Comparison of ENCODE assay signal across 16 cellular contexts in genomic region chr1:29649375-29650040, GRCh38.
DNase-seq lines count a peak whose midpoint lies in the region; ATAC-seq, FAIRE-seq and TF ChIP-seq lines count a peak whose summit lies in the region.
"Had no signal": no experiment of that assay in that cellular context is flagged by ENCODE, and none has a peak within 500 bp of the region (broad histone marks: within the 10 kb centered on the region; RNA-seq: fewer than 3 reads in every experiment).

No MANE protein-coding gene starts in this region.

- no peaks in the 10 kb centered on the region for H3K9me3 ChIP-seq in right atrium auricular region
- H3K9me3 ChIP-seq in right cardiac atrium (ENCODE audit: control insufficient read depth, low read length) = no peaks in the 10 kb centered on the region
- H3K9me3 ChIP-seq in H1 (ENCODE audit: insufficient read depth in 2 of 2, low read depth in 1 of 2, low read length in 1 of 2) = no peaks in the 10 kb centered on the region
- no peaks in the 10 kb centered on the region for H3K9me3 ChIP-seq in aorta (ENCODE audit: control insufficient read depth, low read length)
- H3K9me3 ChIP-seq: heart right ventricle, SK-N-SH had no signal

- H2AFZ ChIP-seq in H1 (ENCODE audit: low read length) = 0 out of 2 replicates have a peak overlapping the region, but pooled peaks have one; percentile 65

- H4K91ac ChIP-seq in H1 (replicated peaks; ENCODE audit: insufficient read length, low read length) = no peak overlapping the region

- H3K56ac ChIP-seq in H1 (replicated peaks; ENCODE audit: insufficient read length, low read depth, low read length) = no peak overlapping the region

- H3K23me2 ChIP-seq in H1 (ENCODE audit: low read depth, low read length) = no peaks in the 10 kb centered on the region

- H2AK5ac ChIP-seq in H1 (ENCODE audit: low read depth, low read length) = no peak overlapping the region

- no peaks in the 10 kb centered on the region for H3K36me3 ChIP-seq in right atrium auricular region
- no peaks in the 10 kb centered on the region for H3K36me3 ChIP-seq in H1 (ENCODE audit: control insufficient read depth in 2 of 4, insufficient read depth in 4 of 4, low read length in 3 of 4)
- H3K36me3 ChIP-seq in aorta (ENCODE audit: control insufficient read depth in 1 of 2, insufficient read depth in 2 of 2, low read length in 1 of 2) = no peaks in the 10 kb centered on the region
- H3K36me3 ChIP-seq: heart right ventricle had no signal

- no peak for FAIRE-seq in H1 (lab: Jason Lieb, UNC)
- FAIRE-seq: endothelial cell of umbilical vein had no signal

- TF ChIP-seq POLR2A in H1 (IDR thresholded peaks at IDR 0.05; ENCODE audit: control extremely low read depth in 1 of 2, low read depth in 2 of 2, low read length in 2 of 2) = no peak

- H3K27ac ChIP-seq in right atrium auricular region (no peak overlapping the region), right cardiac atrium (ENCODE audit: low read length) (no peak overlapping the region), H1 (ENCODE audit: low read depth, low read length) (no peak overlapping the region), aorta (ENCODE audit: low read depth in 1 of 2, low read length in 2 of 2) (no peak overlapping the region)
- H3K27ac ChIP-seq: heart right ventricle had no signal

- H3K4me1 ChIP-seq in right atrium auricular region = no peaks in the 10 kb centered on the region
- no peaks in the 10 kb centered on the region for H3K4me1 ChIP-seq in right cardiac atrium (ENCODE audit: control insufficient read depth, insufficient read depth, low read length)
- no peaks in the 10 kb centered on the region for H3K4me1 ChIP-seq in H1 (replicated peaks in 1 of 4; ENCODE audit: control insufficient read depth in 3 of 4, insufficient read depth in 4 of 4, low read length in 3 of 4)
- no peaks in the 10 kb centered on the region for H3K4me1 ChIP-seq in aorta (ENCODE audit: control insufficient read depth in 1 of 2, insufficient read depth in 2 of 2, low read length in 2 of 2)
- H3K4me1 ChIP-seq: heart right ventricle had no signal

- no peak overlapping the region for H2BK12ac ChIP-seq in H1 (ENCODE audit: low read depth, low read length)

- H3K27me3 ChIP-seq in right atrium auricular region = no peaks in the 10 kb centered on the region
- H3K27me3 ChIP-seq in right cardiac atrium (ENCODE audit: control insufficient read depth, insufficient read depth) = no peaks in the 10 kb centered on the region
- H3K27me3 ChIP-seq in H1 (replicated peaks in 1 of 4; ENCODE audit: control insufficient read depth in 3 of 4, extremely low read depth in 1 of 4, insufficient read depth in 3 of 4, low read length in 3 of 4) = no peaks in the 10 kb centered on the region
- H3K27me3 ChIP-seq in aorta (ENCODE audit: control insufficient read depth in 1 of 2, insufficient read depth in 2 of 2, low read length in 1 of 2) = no peaks in the 10 kb centered on the region

- TF ChIP-seq CTCF in right atrium auricular region (IDR thresholded peaks at IDR 0.05) (no peak), H1 (IDR thresholded peaks at IDR 0.05; ENCODE audit: control extremely low read depth in 1 of 3, insufficient read depth in 1 of 3, low read depth in 1 of 3, low read length in 3 of 3) (no peak)

- H3K14ac ChIP-seq in H1 (ENCODE audit: insufficient read length) = no peak overlapping the region

- no peak overlapping the region for H2BK15ac ChIP-seq in H1 (ENCODE audit: low read length)

- H2BK120ac ChIP-seq in H1 (replicated peaks; ENCODE audit: low read depth, low read length) = no peak overlapping the region

- H3K4me2 ChIP-seq in H1 (ENCODE audit: insufficient read depth in 1 of 2, low read depth in 2 of 2, low read length in 2 of 2) = no peak overlapping the region
- H3K4me2 ChIP-seq: SK-N-SH had no signal

- no peak overlapping the region for H3K9ac ChIP-seq in H1 (replicated peaks in 1 of 4; ENCODE audit: extremely low read depth in 1 of 4, low read depth in 3 of 4, low read length in 3 of 4)
- H3K9ac ChIP-seq: SK-N-SH had no signal

- DNase-seq in right atrium auricular region (ENCODE audit: low spot score) (peak; percentile 40), right cardiac atrium (no peak), NCI-H69 (lab: John Stamatoyannopoulos, UW) (peak; percentile 46), H1 (ENCODE audit: low read depth in 1 of 2, low spot score in 2 of 2) (peak in 1 of 2 experiments; percentile 36), aorta (no peak)
- no peak for DNase-seq in effector CD8-positive, alpha-beta T cell (lab: John Stamatoyannopoulos, UW)
- DNase-seq: activated B cell treated with CpG ODN at 0.5 μM for 24 hours; activated effector memory CD4-positive, alpha-beta T cell treated with Interleukin-2 at 50 U/mL for 16 hours; GDM1; MV-4-11; NCI-H526 treated with DMSO at 0.1 percent for 48 hours; SK-N-SH had no signal

- no peak overlapping the region for H3K23ac ChIP-seq in H1 (ENCODE audit: insufficient read length)

- TF ChIP-seq EP300 in H1 (IDR thresholded peaks at IDR 0.05; ENCODE audit: borderline replicate concordance in 1 of 2, low read depth in 2 of 2, low read length in 2 of 2) = no peak

- WGBS in right cardiac atrium = 76% methylated on average over 13 of the region's 13 CpGs
- 94% methylated on average over 13 of the region's 13 CpGs; no CpG with 5 or more reads in 1 of the 2 experiments for WGBS in H1 (ENCODE audit: extremely low coverage in 1 of 2, insufficient coverage in 1 of 2, insufficient read length in 1 of 2, insufficient replicate concordance in 2 of 2, low coverage in 1 of 2, low lambda C conversion rate in 2 of 2, missing lambda C conversion rate in 1 of 2), 2 experiments
- 81 to 83% methylated on average over 13 of the region's 13 CpGs for WGBS in aorta, 2 donors

- H3K4ac ChIP-seq in H1 (replicated peaks; ENCODE audit: insufficient read length, low read depth, low read length) = no peak overlapping the region

- H3K79me1 ChIP-seq in H1 (ENCODE audit: low read depth, low read length) = no peaks in the 10 kb centered on the region

- ATAC-seq in right cardiac atrium = no peak
- no peak for ATAC-seq in HG03469 (IDR thresholded peaks at IDR 0.05; ENCODE audit: unreplicated experiment)
- no peak for ATAC-seq in aorta (ENCODE audit: low FRiP score)
- ATAC-seq in GM19397 (IDR thresholded peaks at IDR 0.05; ENCODE audit: unreplicated experiment) = no peak
- ATAC-seq: heart right ventricle had no signal

- no peak overlapping the region for H3K18ac ChIP-seq in H1 (ENCODE audit: extremely low read depth, low read length)

- POLR2A ChIA-PET in H1 (lab: Charles Lee; ENCODE audit: partially characterized antibody) = no interaction called here

- H2BK5ac ChIP-seq in H1 (ENCODE audit: low read depth, low read length) = no peak overlapping the region

- CTCF ChIA-PET in H1 (lab: Charles Lee; ENCODE audit: partially characterized antibody) = interaction anchor here (0.6 kb wide), 1 partner anchor 17 kb away, joined by 3 read pairs; no protein-coding TSS in a partner anchor

- no peak overlapping the region for H4K8ac ChIP-seq in H1 (ENCODE audit: extremely low read depth, insufficient read depth, low read length)

- intact Hi-C loops in right cardiac atrium (cut with DNase I) = no loop called here
- intact Hi-C loops in aorta (cut with DNase I) = no loop called here

- no peak overlapping the region for H2BK20ac ChIP-seq in H1 (ENCODE audit: low read length)

- no peak overlapping the region for H3K4me3 ChIP-seq in right atrium auricular region
- no peak overlapping the region for H3K4me3 ChIP-seq in right cardiac atrium (ENCODE audit: low read length)
- no peak overlapping the region for H3K4me3 ChIP-seq in H1 (ENCODE audit: extremely low read depth in 1 of 4, insufficient read depth in 2 of 4, low read depth in 3 of 4, low read length in 4 of 4)
- no peak overlapping the region for H3K4me3 ChIP-seq in aorta (ENCODE audit: low read length in 2 of 2)
- H3K4me3 ChIP-seq: heart right ventricle had no signal

- H3K79me2 ChIP-seq in H1 (ENCODE audit: control insufficient read depth in 1 of 2, insufficient read depth in 2 of 2, low read length in 2 of 2) = no peaks in the 10 kb centered on the region

- no peak overlapping the region for H4K5ac ChIP-seq in H1 (ENCODE audit: insufficient read length, low read depth, low read length)

- no peak for TF ChIP-seq RAD21 in H1 (IDR thresholded peaks at IDR 0.05 in 1 of 2, conservative IDR thresholded peaks at IDR 0.05 in 1 of 2; ENCODE audit: low read depth in 2 of 2, low read length in 2 of 2)

- no peaks in the 10 kb centered on the region for H4K20me1 ChIP-seq in H1 (replicated peaks in 1 of 2; ENCODE audit: control insufficient read depth in 1 of 2, insufficient read depth in 2 of 2, low read length in 2 of 2)

TF ChIP-seq in H1, 55 proteins besides CTCF, POLR2A, EP300 and RAD21:
- TF ChIP-seq KDM4A (IDR thresholded peaks at IDR 0.05; ENCODE audit: low read depth, low read length, severe bottlenecking) (no peak), USF2 (IDR thresholded peaks at IDR 0.05; ENCODE audit: low read length) (0 out of 2 replicates have a peak, but pooled peaks have one; percentile 8)

Comparison
In these comparisons a context has a peak if more than half of its experiments do, and no peak if none do; other contexts are left out.
1. DNase-seq: peak in right atrium auricular region (single experiment) and NCI-H69 (single experiment); none in right cardiac atrium (0 of 3), effector CD8-positive, alpha-beta T cell (single experiment) and aorta (0 of 2).